17 cellular contexts compared by ENCODE assay signal in genomic region chr3:51929420-51930003, GRCh38. TPM values are rescaled to one million over a fixed set of nuclear protein-coding genes. Genes with fewer than 3 reads are reported as not detected.
DNase-seq lines count a peak whose midpoint lies in the region; ATAC-seq, FAIRE-seq and TF ChIP-seq lines count a peak whose summit lies in the region.
"Had no signal": no experiment of that assay in that cellular context is flagged by ENCODE, and none has a peak within 500 bp of the region (broad histone marks: within the 10 kb centered on the region; RNA-seq: fewer than 3 reads in every experiment).

No MANE protein-coding gene starts in this region.

- H3K4me2 ChIP-seq in IMR-90 (ENCODE audit: low read depth, low read length), result no peak overlapping the region
- no peak overlapping the region for H3K4me2 ChIP-seq in neuronal stem cell (ENCODE audit: insufficient read depth, low read length, poor library complexity, severe bottlenecking)

- TF ChIP-seq POLR2A in IMR-90 (IDR thresholded peaks at IDR 0.05; ENCODE audit: low read depth, low read length) (no peak), sigmoid colon (IDR thresholded peaks at IDR 0.05) (no peak)

- H3K4ac ChIP-seq in IMR-90 (ENCODE audit: low read depth, low read length), result no peak overlapping the region
- no peak overlapping the region for H3K4ac ChIP-seq in neuronal stem cell (ENCODE audit: low read length)

- peaks cover 24% of the 10 kb centered on the region for H3K36me3 ChIP-seq in IMR-90 (ENCODE audit: control insufficient read depth, insufficient read depth, low read length)
- peaks cover 15% of the 10 kb centered on the region for H3K36me3 ChIP-seq in bronchial epithelial cell (ENCODE audit: control insufficient read depth, insufficient read depth, low read length)
- peaks cover 25 to 30% of the 10 kb centered on the region in 2 donors for H3K36me3 ChIP-seq in neuronal stem cell (replicated peaks in 1 of 2; ENCODE audit: control insufficient read depth in 2 of 2, insufficient read depth in 2 of 2, low read length in 2 of 2)
- H3K36me3 ChIP-seq in sigmoid colon, result peaks cover 9 to 21% (median 17%) of the 10 kb centered on the region in 4 donors

- no peak for TF ChIP-seq RAD21 in IMR-90 (IDR thresholded peaks at IDR 0.05; ENCODE audit: low read length)

- DNase-seq in DMS 273 (lab: John Stamatoyannopoulos, UW; ENCODE audit: unreplicated experiment), result peak; percentile 9
- no peak for DNase-seq in DMS 273 treated with DMSO at 0.1 percent for 48 hours (lab: John Stamatoyannopoulos, UW)
- no peak for DNase-seq in IMR-90
- peak; percentile 14 for DNase-seq in bronchial epithelial cell (ENCODE audit: low read depth)
- DNase-seq in neuronal stem cell (ENCODE audit: low spot score), result no peak
- DNase-seq in KG1 (lab: John Stamatoyannopoulos, UW), result no peak
- no peak for DNase-seq in sigmoid colon
- DNase-seq in NCI-H1417 (lab: John Stamatoyannopoulos, UW), result no peak
- DNase-seq: adrenal gland, dermis blood vessel endothelial cell, Karpas-422, kidney, small intestine, testis had no signal

- no peak overlapping the region for H3K9ac ChIP-seq in IMR-90 (ENCODE audit: low read depth, low read length)
- no peak overlapping the region for H3K9ac ChIP-seq in neuronal stem cell (ENCODE audit: low read depth, low read length, poor library complexity)

- no peak overlapping the region for H4K91ac ChIP-seq in IMR-90 (ENCODE audit: insufficient read depth, low read depth, low read length)
- H4K91ac ChIP-seq in neuronal stem cell (ENCODE audit: low read depth, low read length, poor library complexity), result no peak overlapping the region

- no peak overlapping the region for H2BK20ac ChIP-seq in IMR-90 (ENCODE audit: low read depth, low read length)

- H3K27me3 ChIP-seq in IMR-90 (ENCODE audit: control insufficient read depth, insufficient read depth, low read length), result no peaks in the 10 kb centered on the region
- no peaks in the 10 kb centered on the region for H3K27me3 ChIP-seq in bronchial epithelial cell (ENCODE audit: control insufficient read depth, insufficient read depth, low read length)
- no peaks in the 10 kb centered on the region for H3K27me3 ChIP-seq in neuronal stem cell (ENCODE audit: control insufficient read depth in 3 of 3, insufficient read depth in 3 of 3, low read depth in 1 of 3, low read length in 3 of 3)
- no peaks in the 10 kb centered on the region for H3K27me3 ChIP-seq in sigmoid colon
- H3K27me3 ChIP-seq: adrenal gland, testis had no signal

- H3K14ac ChIP-seq in IMR-90 (replicated peaks; ENCODE audit: low read depth, low read length), result no peak overlapping the region
- H3K14ac ChIP-seq in neuronal stem cell (ENCODE audit: low read length), result no peak overlapping the region

- no peak overlapping the region for H2AFZ ChIP-seq in IMR-90 (replicated peaks; ENCODE audit: low read length, poor library complexity)
- H2AFZ ChIP-seq in neuronal stem cell (ENCODE audit: low read length), result no peak overlapping the region

- H3K56ac ChIP-seq in IMR-90 (ENCODE audit: extremely low read depth, insufficient read depth, low read length), result no peak overlapping the region

- WGBS in IMR-90 (ENCODE audit: extremely low coverage in 2 of 2, insufficient read length in 1 of 2), 2 experiments, result 100% methylated on average over 1 of the region's 5 CpGs; no CpG with 5 or more reads in 1 of the 2 experiments
- WGBS in neuronal stem cell (ENCODE audit: extremely low coverage in 2 of 2, insufficient read length in 2 of 2, insufficient replicate concordance in 1 of 2), 2 donors, result no CpG with 5 or more reads among the region's 5 CpGs
- 74 to 78% methylated on average over 5 of the region's 5 CpGs for WGBS in sigmoid colon, 2 donors

- H4K5ac ChIP-seq in IMR-90 (ENCODE audit: low read depth, low read length), result no peak overlapping the region

- in situ Hi-C loops in IMR-90 (cut with MboI; ENCODE audit: low sequenced_read_pairs), result loop anchor here (25.0 kb wide), 1 partner anchor 542 kb away; the partner anchor contains the start of genes MANF and RBM15B

- CTCF ChIA-PET in IMR-90 (lab: Yijun Ruan, JAX), result no interaction called here

- H3K4me3 ChIP-seq in IMR-90 (ENCODE audit: insufficient read depth, low read depth, low read length) (no peak overlapping the region), bronchial epithelial cell (ENCODE audit: low read depth, low read length) (no peak overlapping the region), neuronal stem cell (ENCODE audit: low read length in 2 of 2) (peak overlapping the region in 1 of 2 donors; percentile 49), sigmoid colon (no peak overlapping the region)
- H3K4me3 ChIP-seq: adrenal gland, testis had no signal

- H3K4me1 ChIP-seq in IMR-90 (ENCODE audit: control insufficient read depth, insufficient read depth, low read length), result no peaks in the 10 kb centered on the region
- H3K4me1 ChIP-seq in neuronal stem cell (ENCODE audit: control insufficient read depth in 2 of 2, insufficient read depth in 1 of 2, low read depth in 1 of 2, low read length in 2 of 2), result no peaks in the 10 kb centered on the region
- no peaks in the 10 kb centered on the region for H3K4me1 ChIP-seq in sigmoid colon
- H3K4me1 ChIP-seq: adrenal gland, testis had no signal

- intact Hi-C loops in IMR-90 (cut with micrococcal nuclease), result loop anchor here (10.0 kb wide), 1 partner anchor 595 kb away; no protein-coding TSS in a partner anchor
- intact Hi-C loops in sigmoid colon (cut with DNase I), result no loop called here

- TF ChIP-seq CTCF in IMR-90 (conservative IDR thresholded peaks at IDR 0.05; ENCODE audit: low read depth, low read length), result no peak
- TF ChIP-seq CTCF in bronchial epithelial cell (IDR thresholded peaks at IDR 0.05; ENCODE audit: insufficient read depth, low read length, severe bottlenecking), result no peak
- TF ChIP-seq CTCF in sigmoid colon (IDR thresholded peaks at IDR 0.05), result no peak

- H2AK9ac ChIP-seq in IMR-90 (replicated peaks; ENCODE audit: low read depth, low read length, poor library complexity), result no peak overlapping the region

- FAIRE-seq in bronchial epithelial cell (lab: Jason Lieb, UNC), result no peak
- FAIRE-seq: kidney, small intestine, TTC549 had no signal

- H2BK12ac ChIP-seq in neuronal stem cell (ENCODE audit: low read length), result no peak overlapping the region

- H3K79me1 ChIP-seq in IMR-90 (ENCODE audit: low read depth in 1 of 2, low read length in 2 of 2), result no peaks in the 10 kb centered on the region
- H3K79me1 ChIP-seq in neuronal stem cell (ENCODE audit: low read depth, low read length), result peaks cover 3% of the 10 kb centered on the region

- H2AK5ac ChIP-seq in IMR-90 (ENCODE audit: low read depth, low read length), result no peak overlapping the region
- no peak overlapping the region for H2AK5ac ChIP-seq in neuronal stem cell (ENCODE audit: low read depth, low read length)

- BruUV-seq in IMR-90 (replicated peaks; lab: Mats Ljungman, UMichigan), result no TSS peak

- no peaks in the 10 kb centered on the region for H3K9me1 ChIP-seq in IMR-90 (ENCODE audit: insufficient read depth, low read length)

- H3K9me3 ChIP-seq in IMR-90 (ENCODE audit: control insufficient read depth, insufficient read depth, low read length), result no peaks in the 10 kb centered on the region
- H3K9me3 ChIP-seq in neuronal stem cell (replicated peaks in 1 of 2; ENCODE audit: control insufficient read depth in 2 of 2, insufficient read depth in 1 of 2, low read depth in 1 of 2, low read length in 2 of 2), result no peaks in the 10 kb centered on the region
- no peaks in the 10 kb centered on the region for H3K9me3 ChIP-seq in sigmoid colon
- H3K9me3 ChIP-seq: adrenal gland, testis had no signal

- dilution Hi-C loops in IMR-90 (cut with HindIII; ENCODE audit: low sequenced_read_pairs, unreplicated experiment), result no loop called here

- H2BK120ac ChIP-seq in IMR-90 (ENCODE audit: low read depth, low read length) (no peak overlapping the region), neuronal stem cell (ENCODE audit: low read depth, low read length) (no peak overlapping the region)

- H2BK15ac ChIP-seq in IMR-90 (ENCODE audit: low read depth, low read length) (no peak overlapping the region), neuronal stem cell (ENCODE audit: low read length) (no peak overlapping the region)

- H3K18ac ChIP-seq in IMR-90 (ENCODE audit: low read depth, low read length), result no peak overlapping the region
- H3K18ac ChIP-seq in neuronal stem cell (ENCODE audit: low read length), result no peak overlapping the region

- H4K8ac ChIP-seq in IMR-90 (ENCODE audit: low read depth in 2 of 2, low read length in 2 of 2), result no peak overlapping the region
- H4K8ac ChIP-seq in neuronal stem cell (ENCODE audit: low read depth, low read length), result no peak overlapping the region

- H3K27ac ChIP-seq in IMR-90 (ENCODE audit: insufficient read depth, low read length) (no peak overlapping the region), neuronal stem cell (replicated peaks; ENCODE audit: low read length) (no peak overlapping the region), sigmoid colon (no peak overlapping the region)
- H3K27ac ChIP-seq: 22Rv1, adrenal gland, testis had no signal

- ATAC-seq in IMR-90 (ENCODE audit: low read depth), result peak; percentile 56

- TF ChIP-seq EP300 in sigmoid colon (IDR thresholded peaks at IDR 0.05), result no peak

- no peaks in the 10 kb centered on the region for H4K20me1 ChIP-seq in IMR-90 (ENCODE audit: insufficient read depth, low read length)

- H3K23ac ChIP-seq in IMR-90 (ENCODE audit: low read depth, low read length) (no peak overlapping the region), neuronal stem cell (ENCODE audit: low read depth, low read length, poor library complexity) (peak overlapping the region; percentile 25)

- no peak overlapping the region for H2BK5ac ChIP-seq in IMR-90 (ENCODE audit: low read depth, low read length, poor library complexity, severe bottlenecking)
- H2BK5ac ChIP-seq in neuronal stem cell (ENCODE audit: low read length), result no peak overlapping the region

- POLR2A ChIA-PET in IMR-90 (lab: Charles Lee; ENCODE audit: unreplicated experiment), result no interaction called here

RNA-seq across cellular contexts. Expression of gene RRP9, which starts 12.2 kb away (rescaled TPM):
- total RNA-seq in IMR-90 (2012; rRNA removed) (38.6 and 39.8 TPM in 2 replicates), bronchial epithelial cell (27.1 and 70.8 TPM in 2 replicates), sigmoid colon (10 to 100 TPM in 3 of 4 donors, 1 to 10 TPM in 1; 6.4 to 13.3 (median 12.4) TPM)
- polyA plus RNA-seq in IMR-90 (2012; rRNA removed) (30.9 and 32.1 TPM in 2 replicates), sigmoid colon (10 to 100 TPM; 10.2 to 29.0 (median 13.8) TPM)
- 27.6 and 33.0 TPM in 2 replicates for polyA plus RNA-seq in IMR-90 (2012; cell fraction: cytosol; rRNA removed)
- polyA plus RNA-seq in IMR-90 (2012; cell fraction: nucleus; rRNA removed; ENCODE audit: low replicate concordance), result 21.4 and 51.0 TPM in 2 replicates
- 11.0 TPM for polyA plus RNA-seq in neuronal stem cell (2013, experiment 1 of 2)
- polyA plus RNA-seq in neuronal stem cell (2013, experiment 2 of 2), result 10.5 TPM

RNA-seq across cellular contexts. Expression of gene PARP3, which starts 12.7 kb away (rescaled TPM):
- total RNA-seq in IMR-90 (2012; rRNA removed) (14.4 and 16.3 TPM in 2 replicates), bronchial epithelial cell (3.6 and 5.0 TPM in 2 replicates), sigmoid colon (10 to 100 TPM; 22.4 to 35.8 (median 26.7) TPM)
- polyA plus RNA-seq in IMR-90 (2012; rRNA removed) (22.0 and 22.5 TPM in 2 replicates), sigmoid colon (10 to 100 TPM in 2 of 3 donors, 1 to 10 TPM in 1; 9.0 to 26.3 (median 12.3) TPM)
- 14.1 and 15.6 TPM in 2 replicates for polyA plus RNA-seq in IMR-90 (2012; cell fraction: cytosol; rRNA removed)
- 53.8 and 79.0 TPM in 2 replicates for polyA plus RNA-seq in IMR-90 (2012; cell fraction: nucleus; rRNA removed; ENCODE audit: low replicate concordance)
- polyA plus RNA-seq in neuronal stem cell (2013, experiment 1 of 2), result 1.2 TPM
- polyA plus RNA-seq in neuronal stem cell (2013, experiment 2 of 2), result 1.2 TPM

RNA-seq across cellular contexts. Expression of gene GPR62, which starts 25.7 kb away (rescaled TPM):
- total RNA-seq in IMR-90 (2012; rRNA removed) (under 0.01 TPM in 1 of 2 replicates, not detected in the other), bronchial epithelial cell (not detected in 2 replicates), sigmoid colon (1 to 10 TPM in 1 of 4 donors, under 1 TPM in 1, not detected in 2; 0.71 to 1.1 TPM)
- polyA plus RNA-seq in IMR-90 (2012; rRNA removed) (not detected in 2 replicates), sigmoid colon (under 1 TPM in 1 of 3 donors, not detected in 2; 0.03 TPM)
- polyA plus RNA-seq in IMR-90 (2012; cell fraction: cytosol; rRNA removed), result 0.03 TPM in 1 of 2 replicates, not detected in the other
- 0.08 and 0.35 TPM in 2 replicates for polyA plus RNA-seq in IMR-90 (2012; cell fraction: nucleus; rRNA removed; ENCODE audit: low replicate concordance)
- polyA plus RNA-seq in neuronal stem cell (2013, experiment 1 of 2), result 0.06 TPM
- polyA plus RNA-seq in neuronal stem cell (2013, experiment 2 of 2), result 0.07 TPM
- total RNA-seq: dermis blood vessel endothelial cell had no signal
- polyA plus RNA-seq: neural cell had no signal

RNA-seq across cellular contexts. Expression of gene IQCF1, which starts 26.4 kb away (rescaled TPM):
- not detected in 2 replicates for total RNA-seq in IMR-90 (2012; rRNA removed)
- not detected in 2 replicates for polyA plus RNA-seq in IMR-90 (2012; rRNA removed)
- not detected in 2 replicates for polyA plus RNA-seq in IMR-90 (2012; cell fraction: cytosol; rRNA removed)
- polyA plus RNA-seq in IMR-90 (2012; cell fraction: nucleus; rRNA removed; ENCODE audit: low replicate concordance), result 0.16 TPM in 1 of 2 replicates, not detected in the other
- not detected in 2 replicates for total RNA-seq in bronchial epithelial cell
- polyA plus RNA-seq in neuronal stem cell (2013, experiment 1 of 2), result 0.11 TPM
- 0.07 TPM for polyA plus RNA-seq in neuronal stem cell (2013, experiment 2 of 2)
- not detected for total RNA-seq in sigmoid colon
- polyA plus RNA-seq in sigmoid colon, result not detected
- total RNA-seq: adrenal gland, dermis blood vessel endothelial cell, kidney had no signal
- polyA plus RNA-seq: adrenal gland, neural cell, small intestine had no signal

RNA-seq across cellular contexts. Expression of gene PCBP4, which starts 37.7 kb away (rescaled TPM):
- total RNA-seq in IMR-90 (2012; rRNA removed) (70.8 and 71.1 TPM in 2 replicates), bronchial epithelial cell (15.3 and 25.0 TPM in 2 replicates), sigmoid colon (100 to 1,000 TPM; 256 to 292 (median 268) TPM)
- polyA plus RNA-seq in IMR-90 (2012; rRNA removed) (110 and 122 TPM in 2 replicates), sigmoid colon (10 to 100 TPM; 15.6 to 19.8 (median 17.3) TPM)
- polyA plus RNA-seq in IMR-90 (2012; cell fraction: cytosol; rRNA removed), result 83.1 and 134 TPM in 2 replicates
- 274 and 587 TPM in 2 replicates for polyA plus RNA-seq in IMR-90 (2012; cell fraction: nucleus; rRNA removed; ENCODE audit: low replicate concordance)
- 68.8 TPM for polyA plus RNA-seq in neuronal stem cell (2013, experiment 1 of 2)
- polyA plus RNA-seq in neuronal stem cell (2013, experiment 2 of 2), result 66.4 TPM

Comparison
In these comparisons a context has a peak if more than half of its experiments do, and no peak if none do; other contexts are left out.
1. DNase-seq: peak in DMS 273 (single experiment) and bronchial epithelial cell (single experiment); none in DMS 273 treated with DMSO at 0.1 percent for 48 hours (single experiment), IMR-90 (single experiment), neuronal stem cell (single experiment), KG1 (single experiment), sigmoid colon (single experiment) and NCI-H1417 (0 of 3).